Comparison of ENCODE assay signal across 3 cellular contexts in the genomic region with DNA sequence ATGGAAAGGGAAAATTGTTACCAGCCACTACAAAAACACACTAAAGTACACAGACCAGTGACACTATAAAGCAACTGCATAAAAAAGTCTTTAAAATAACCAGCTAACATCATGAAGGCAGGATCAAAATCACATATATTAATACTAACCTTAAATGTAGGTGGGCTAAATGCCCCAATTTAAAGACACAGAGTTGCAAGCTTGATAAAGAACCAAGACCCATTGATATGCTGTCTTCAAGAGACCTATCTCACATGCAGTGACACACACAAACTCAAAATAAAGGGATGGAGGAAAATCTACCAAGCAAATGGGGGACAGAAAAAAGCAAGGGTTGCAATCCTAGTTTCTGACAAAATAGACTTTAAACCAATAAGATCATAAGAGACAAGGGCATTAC.
"Had no signal": no experiment of that assay in that cellular context is flagged by ENCODE, and none has a peak within 500 bp of the region (broad histone marks: within the 10 kb centered on the region; RNA-seq: fewer than 3 reads in every experiment).

No MANE protein-coding gene starts in this region.

- DNase-seq: GDM1, GF-D8 had no signal

- H3K4me3 ChIP-seq: GM12878 had no signal
